17 cellular contexts compared by ENCODE assay signal in the genomic region with DNA sequence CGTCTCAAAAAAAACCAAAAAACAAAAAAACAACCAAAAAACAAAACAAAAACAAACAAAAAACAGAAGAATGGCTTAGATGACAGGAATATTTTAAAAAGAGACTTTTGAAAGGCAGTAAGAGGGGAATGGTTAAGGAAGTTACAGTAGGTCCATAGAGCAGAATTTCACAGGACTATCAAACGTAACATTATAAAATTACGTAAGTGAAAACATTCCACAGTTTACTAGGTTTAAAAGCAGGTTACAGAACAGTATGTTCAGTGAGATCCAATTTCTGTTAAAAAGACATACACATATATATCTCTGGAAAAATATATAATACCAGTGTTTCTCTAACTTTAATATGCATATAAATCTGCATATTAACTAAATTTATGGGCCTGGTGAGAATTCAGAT. TPM values are rescaled to one million over a fixed set of nuclear protein-coding genes. Genes with fewer than 3 reads are reported as not detected.
DNase-seq lines count a peak whose midpoint lies in the region; ATAC-seq and TF ChIP-seq lines count a peak whose summit lies in the region.
"Had no signal": no experiment of that assay in that cellular context is flagged by ENCODE, and none has a peak within 500 bp of the region (broad histone marks: within the 10 kb centered on the region; RNA-seq: fewer than 3 reads in every experiment).

No MANE protein-coding gene starts in this region.

- DNase-seq in right cardiac atrium: no peak
- no peak for DNase-seq in Right ventricle myocardium superior
- DNase-seq in esophagus muscularis mucosa (ENCODE audit: extremely low spot score): no peak
- DNase-seq in osteoblast (ENCODE audit: insufficient read length, low spot score, missing footprints): no peak
- no peak for DNase-seq in vagina (ENCODE audit: extremely low spot score in 2 of 2)
- no peak for DNase-seq in Kasumi-1 (lab: John Stamatoyannopoulos, UW)
- DNase-seq in AG08395 (ENCODE audit: low spot score): no peak
- no peak for DNase-seq in omental fat pad (ENCODE audit: low spot score)
- DNase-seq: activated CD4-positive, alpha-beta T cell treated with anti-CD3 and anti-CD28 coated beads for 36 hours; activated effector memory CD4-positive, alpha-beta T cell treated with Interleukin-2 at 50 U/mL for 16 hours; CD8-positive, alpha-beta T cell; DMS53; left lung; naive B cell; NCI-H1417; NCI-H526 treated with DMSO at 0.1 percent for 48 hours had no signal

- no peak overlapping the region for H3K4me3 ChIP-seq in right cardiac atrium (ENCODE audit: low read length)
- H3K4me3 ChIP-seq in esophagus muscularis mucosa: no peak overlapping the region
- H3K4me3 ChIP-seq in osteoblast (ENCODE audit: insufficient read depth, low read length): no peak overlapping the region
- H3K4me3 ChIP-seq in vagina: no peak overlapping the region
- H3K4me3 ChIP-seq: left lung had no signal

- TF ChIP-seq POLR2A in esophagus muscularis mucosa (IDR thresholded peaks at IDR 0.05; ENCODE audit: low read depth): no peak
- TF ChIP-seq POLR2A in vagina (IDR thresholded peaks at IDR 0.05): no peak

- intact Hi-C loops in right cardiac atrium (cut with DNase I): no loop called here
- intact Hi-C loops in Right ventricle myocardium superior (cut with DNase I): no loop called here
- intact Hi-C loops in esophagus muscularis mucosa (cut with DNase I): no loop called here
- intact Hi-C loops in vagina (cut with DNase I): no loop called here

- H3K9me3 ChIP-seq in right cardiac atrium (ENCODE audit: control insufficient read depth, low read length): no peaks in the 10 kb centered on the region
- no peaks in the 10 kb centered on the region for H3K9me3 ChIP-seq in esophagus muscularis mucosa
- H3K9me3 ChIP-seq in osteoblast (ENCODE audit: low read depth, low read length): no peaks in the 10 kb centered on the region
- no peaks in the 10 kb centered on the region for H3K9me3 ChIP-seq in vagina
- H3K9me3 ChIP-seq: left lung had no signal

- no peak for TF ChIP-seq EP300 in esophagus muscularis mucosa (IDR thresholded peaks at IDR 0.05)

- H3K36me3 ChIP-seq in esophagus muscularis mucosa: peaks cover 3 to 42% (median 29%) of the 10 kb centered on the region in 4 donors
- peaks cover 65% of the 10 kb centered on the region for H3K36me3 ChIP-seq in osteoblast (ENCODE audit: insufficient read depth, low read length)
- peaks cover 0 to 7% of the 10 kb centered on the region in 2 donors for H3K36me3 ChIP-seq in vagina

- no peak overlapping the region for H3K4me2 ChIP-seq in osteoblast (ENCODE audit: insufficient read depth, low read length)

- no peak overlapping the region for H2AFZ ChIP-seq in osteoblast (ENCODE audit: low read length)

- TF ChIP-seq CTCF in esophagus muscularis mucosa (IDR thresholded peaks at IDR 0.05) (no peak), osteoblast (IDR thresholded peaks at IDR 0.05; ENCODE audit: extremely low read depth, low read depth, low read length) (no peak), vagina (IDR thresholded peaks at IDR 0.05) (no peak), omental fat pad (IDR thresholded peaks at IDR 0.05) (no peak)

- H3K79me2 ChIP-seq in osteoblast (ENCODE audit: insufficient read depth, low read length): no peaks in the 10 kb centered on the region

- H3K27ac ChIP-seq in right cardiac atrium (ENCODE audit: low read length) (peak overlapping the region; percentile 62), esophagus muscularis mucosa (replicated peaks in 1 of 4) (peak overlapping the region; percentile 69 to 75 (median 71)), osteoblast (ENCODE audit: low read depth, low read length) (peak overlapping the region; percentile 89), vagina (peak overlapping the region; percentile 64)

- ATAC-seq in right cardiac atrium (no peak), Right ventricle myocardium superior (ENCODE audit: poor library complexity) (no peak), omental fat pad (ENCODE audit: low FRiP score) (no peak)
- ATAC-seq: activated CD4-positive, alpha-beta T cell treated with anti-CD3 and anti-CD28 coated beads for 36 hours; CD8-positive, alpha-beta T cell had no signal

- H3K27me3 ChIP-seq in right cardiac atrium (ENCODE audit: control insufficient read depth, insufficient read depth) (no peaks in the 10 kb centered on the region), esophagus muscularis mucosa (no peaks in the 10 kb centered on the region), osteoblast (ENCODE audit: insufficient read depth, low read length) (no peaks in the 10 kb centered on the region), vagina (no peaks in the 10 kb centered on the region)
- H3K27me3 ChIP-seq: left lung had no signal

- peaks cover 16% of the 10 kb centered on the region for H4K20me1 ChIP-seq in osteoblast (ENCODE audit: insufficient read depth, low read length)

- H3K4me1 ChIP-seq in right cardiac atrium (ENCODE audit: control insufficient read depth, insufficient read depth, low read length) (peaks cover 3% of the 10 kb centered on the region), esophagus muscularis mucosa (peaks cover 34 to 47% (median 41%) of the 10 kb centered on the region in 4 donors), osteoblast (ENCODE audit: insufficient read depth, low read length) (peaks cover 23% of the 10 kb centered on the region), vagina (peaks cover 14% of the 10 kb centered on the region)

- WGBS in right cardiac atrium: 87% methylated on average over 3 of the region's 3 CpGs
- 77% methylated on average over 3 of the region's 3 CpGs for WGBS in esophagus muscularis mucosa

RNA-seq across cellular contexts. Expression of gene MUC13, which starts 50.2 kb away (rescaled TPM):
- total RNA-seq in right cardiac atrium (not detected), Right ventricle myocardium superior (not detected), esophagus muscularis mucosa (under 1 TPM in 1 of 4 donors, not detected in 3; 0.46 TPM), osteoblast (not detected in 2 replicates), vagina (not detected), omental fat pad (not detected)
- polyA plus RNA-seq in right cardiac atrium: 0.05 TPM
- total RNA-seq: activated CD4-positive, alpha-beta T cell treated with anti-CD3 and anti-CD28 coated beads for 36 hours had no signal
- polyA plus RNA-seq: AG04450 had no signal
